Comparison of ENCODE assay signal across 1 cellular context in the genomic region with DNA sequence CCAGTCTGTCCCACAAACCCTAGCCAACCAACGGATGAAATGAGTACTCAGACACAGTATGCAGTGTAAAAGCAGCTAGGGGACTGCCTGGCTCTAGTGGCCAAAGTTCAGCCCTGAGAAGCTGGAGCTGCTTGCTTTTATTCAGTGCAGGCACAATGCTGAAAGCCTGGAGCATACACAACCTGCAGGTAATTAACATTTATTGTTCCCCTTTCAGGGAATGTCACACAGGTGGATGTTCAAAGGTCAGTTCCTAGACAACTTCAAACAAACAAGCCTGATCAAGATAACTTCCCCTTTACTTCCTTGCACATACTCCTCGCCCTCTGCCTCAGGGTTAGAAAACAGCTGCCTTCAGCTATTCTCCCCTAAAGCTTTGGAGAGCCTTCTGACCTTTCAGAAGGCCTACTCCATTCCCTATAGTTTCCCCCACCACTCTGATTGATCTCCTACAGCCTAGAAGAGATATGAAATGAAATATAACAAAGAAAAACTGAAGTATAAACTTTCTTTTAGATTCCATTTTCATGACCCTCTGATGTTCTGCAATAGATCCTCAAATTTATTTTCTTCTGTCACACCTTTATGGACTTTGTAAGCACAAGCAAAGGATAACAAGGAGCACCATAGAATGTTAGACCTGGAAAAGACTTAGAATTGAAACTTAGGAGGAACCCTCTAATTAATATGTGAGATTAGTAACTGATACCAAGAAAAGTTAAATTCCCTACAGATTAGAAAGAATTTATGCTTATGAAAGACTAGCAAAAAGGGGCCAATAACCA.
TF ChIP-seq lines count a peak whose summit lies in the region.

No MANE protein-coding gene starts in this region.

TF ChIP-seq in HepG2, 621 proteins besides CTCF, POLR2A, EP300 and RAD21:
- TF ChIP-seq HNF4G (IDR thresholded peaks at IDR 0.05; ENCODE audit: borderline replicate concordance, low read depth, low read length) (no peak), HNF4G (CRISPR knock-in tag; IDR thresholded peaks at IDR 0.05; ENCODE audit: borderline replicate concordance, low read depth) (no peak), HDAC2 (CRISPR knock-in tag; IDR thresholded peaks at IDR 0.05) (no peak), TBP (CRISPR knock-in tag; IDR thresholded peaks at IDR 0.05) (no peak), HNF4A (CRISPR knock-in tag; IDR thresholded peaks at IDR 0.05) (0 out of 2 replicates have a peak, but pooled peaks have one; percentile 13), ZNF329 (CRISPR knock-in tag; IDR thresholded peaks at IDR 0.05; ENCODE audit: low read depth) (0 out of 2 replicates have a peak, but pooled peaks have one; percentile 25), ZNF549 (CRISPR knock-in tag; IDR thresholded peaks at IDR 0.05) (no peak), SOX13 (IDR thresholded peaks at IDR 0.05) (no peak), SOX13 (CRISPR knock-in tag; conservative IDR thresholded peaks at IDR 0.05 in 1 of 2, IDR thresholded peaks at IDR 0.05 in 1 of 2) (0 out of 4 replicates have a peak, but pooled peaks of 1 of the 2 experiments have one; percentile 18), ZNF614 (CRISPR knock-in tag; IDR thresholded peaks at IDR 0.05; ENCODE audit: borderline replicate concordance) (no peak), ARID2 (CRISPR knock-in tag; IDR thresholded peaks at IDR 0.05; ENCODE audit: borderline replicate concordance) (no peak), MIER3 (CRISPR knock-in tag; IDR thresholded peaks at IDR 0.05; ENCODE audit: borderline replicate concordance) (no peak), SUZ12 (IDR thresholded peaks at IDR 0.05; ENCODE audit: low read depth, low read length) (no peak), BCL6 (CRISPR knock-in tag; IDR thresholded peaks at IDR 0.05) (peak; percentile 76), ZSCAN12 (CRISPR knock-in tag; IDR thresholded peaks at IDR 0.05) (no peak), HCFC1 (IDR thresholded peaks at IDR 0.05; ENCODE audit: low read depth, low read length) (no peak), ZNF253 (CRISPR knock-in tag; IDR thresholded peaks at IDR 0.05; ENCODE audit: borderline replicate concordance) (no peak), HIVEP1 (CRISPR knock-in tag; IDR thresholded peaks at IDR 0.05) (no peak), ZNF674 (CRISPR knock-in tag; IDR thresholded peaks at IDR 0.05; ENCODE audit: low read depth) (no peak), HMG20B (CRISPR knock-in tag; conservative IDR thresholded peaks at IDR 0.05) (no peak)
- TF ChIP-seq, protein P1, sequence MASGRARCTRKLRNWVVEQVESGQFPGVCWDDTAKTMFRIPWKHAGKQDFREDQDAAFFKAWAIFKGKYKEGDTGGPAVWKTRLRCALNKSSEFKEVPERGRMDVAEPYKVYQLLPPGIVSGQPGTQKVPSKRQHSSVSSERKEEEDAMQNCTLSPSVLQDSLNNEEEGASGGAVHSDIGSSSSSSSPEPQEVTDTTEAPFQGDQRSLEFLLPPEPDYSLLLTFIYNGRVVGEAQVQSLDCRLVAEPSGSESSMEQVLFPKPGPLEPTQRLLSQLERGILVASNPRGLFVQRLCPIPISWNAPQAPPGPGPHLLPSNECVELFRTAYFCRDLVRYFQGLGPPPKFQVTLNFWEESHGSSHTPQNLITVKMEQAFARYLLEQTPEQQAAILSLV (CRISPR knock-in tag; IDR thresholded peaks at IDR 0.05; ENCODE audit: borderline replicate concordance), result no peak
- TF ChIP-seq, protein P2, sequence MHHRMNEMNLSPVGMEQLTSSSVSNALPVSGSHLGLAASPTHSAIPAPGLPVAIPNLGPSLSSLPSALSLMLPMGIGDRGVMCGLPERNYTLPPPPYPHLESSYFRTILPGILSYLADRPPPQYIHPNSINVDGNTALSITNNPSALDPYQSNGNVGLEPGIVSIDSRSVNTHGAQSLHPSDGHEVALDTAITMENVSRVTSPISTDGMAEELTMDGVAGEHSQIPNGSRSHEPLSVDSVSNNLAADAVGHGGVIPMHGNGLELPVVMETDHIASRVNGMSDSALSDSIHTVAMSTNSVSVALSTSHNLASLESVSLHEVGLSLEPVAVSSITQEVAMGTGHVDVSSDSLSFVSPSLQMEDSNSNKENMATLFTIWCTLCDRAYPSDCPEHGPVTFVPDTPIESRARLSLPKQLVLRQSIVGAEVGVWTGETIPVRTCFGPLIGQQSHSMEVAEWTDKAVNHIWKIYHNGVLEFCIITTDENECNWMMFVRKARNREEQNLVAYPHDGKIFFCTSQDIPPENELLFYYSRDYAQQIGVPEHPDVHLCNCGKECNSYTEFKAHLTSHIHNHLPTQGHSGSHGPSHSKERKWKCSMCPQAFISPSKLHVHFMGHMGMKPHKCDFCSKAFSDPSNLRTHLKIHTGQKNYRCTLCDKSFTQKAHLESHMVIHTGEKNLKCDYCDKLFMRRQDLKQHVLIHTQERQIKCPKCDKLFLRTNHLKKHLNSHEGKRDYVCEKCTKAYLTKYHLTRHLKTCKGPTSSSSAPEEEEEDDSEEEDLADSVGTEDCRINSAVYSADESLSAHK (CRISPR knock-in tag; IDR thresholded peaks at IDR 0.05; ENCODE audit: borderline replicate concordance), result no peak
